In the genomic region with DNA sequence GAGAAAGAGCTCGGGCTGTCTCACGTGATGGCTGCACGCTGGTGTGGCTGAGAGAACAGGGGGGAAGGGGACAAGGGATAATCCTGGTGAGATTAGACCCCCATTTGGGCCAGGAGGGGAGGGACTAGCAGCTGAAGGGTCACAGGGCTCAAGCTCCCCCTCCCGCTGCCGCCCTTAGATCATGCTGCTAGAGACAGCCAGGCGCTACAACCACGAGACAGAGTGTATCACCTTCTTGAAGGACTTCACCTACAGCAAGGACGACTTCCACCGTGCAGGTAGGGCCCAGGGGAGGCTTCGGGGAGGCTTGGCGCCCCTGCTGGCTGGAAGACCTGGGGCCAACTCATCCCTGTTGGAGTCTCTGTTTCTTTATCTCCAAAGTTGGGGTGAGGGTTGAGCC, we compare ENCODE assay signal across 17 cellular contexts. TPM values are rescaled to one million over a fixed set of nuclear protein-coding genes. Genes with fewer than 3 reads are reported as not detected.
A peak's percentile ranks its signal among the peaks of the same experiment; 100 is the strongest.
DNase-seq lines count a peak whose midpoint lies in the region; ATAC-seq and TF ChIP-seq lines count a peak whose summit lies in the region.
"Had no signal": no experiment of that assay in that cellular context is flagged by ENCODE, and none has a peak within 500 bp of the region (broad histone marks: within the 10 kb centered on the region; RNA-seq: fewer than 3 reads in every experiment).

No MANE protein-coding gene starts in this region.

- no peaks in the 10 kb centered on the region for H3K9me3 ChIP-seq in cardiac muscle cell (ENCODE audit: low read depth)
- no peaks in the 10 kb centered on the region for H3K9me3 ChIP-seq in T-helper 17 cell (ENCODE audit: control insufficient read depth, low read length, poor library complexity, severe bottlenecking)
- no peaks in the 10 kb centered on the region for H3K9me3 ChIP-seq in hepatocyte (ENCODE audit: low read depth)
- H3K9me3 ChIP-seq: A549, BE2C had no signal

- peak overlapping the region; percentile 74 for H3K27ac ChIP-seq in cardiac muscle cell
- H3K27ac ChIP-seq in hepatocyte = no peak overlapping the region
- H3K27ac ChIP-seq: A549, C4-2B had no signal

- no peak overlapping the region for H3K4me3 ChIP-seq in cardiac muscle cell
- H3K4me3 ChIP-seq in hepatocyte = no peak overlapping the region
- H3K4me3 ChIP-seq: A549 had no signal

- 96% methylated on average over 10 of the region's 11 CpGs for WGBS in hepatocyte (ENCODE audit: low lambda C conversion rate, missing lambda C conversion rate)

- H3K4me1 Mint-ChIP-seq in T-helper 17 cell = peaks cover 37% of the 10 kb centered on the region
- peaks cover 21% of the 10 kb centered on the region for H3K4me1 Mint-ChIP-seq in nephron
- peaks cover 39 to 44% of the 10 kb centered on the region in 2 donors for H3K4me1 Mint-ChIP-seq in stimulated activated naive B cell treated with anti-CD40 and anti-IgM and Interleukin-4, amounts not matched to agents 10 μg/mL and 1 μg/mL and 100 μg/mL, for 72 hours

- peaks cover 12% of the 10 kb centered on the region for H3K36me3 Mint-ChIP-seq in T-helper 17 cell (ENCODE audit: low read depth)
- H3K36me3 Mint-ChIP-seq in nephron (ENCODE audit: low read depth) = peaks cover 26% of the 10 kb centered on the region
- peaks cover 43 to 53% of the 10 kb centered on the region in 2 donors for H3K36me3 Mint-ChIP-seq in stimulated activated naive B cell treated with anti-CD40 and anti-IgM and Interleukin-4, amounts not matched to agents 10 μg/mL and 1 μg/mL and 100 μg/mL, for 72 hours

- H3K4me1 ChIP-seq in cardiac muscle cell (ENCODE audit: low read depth) (peaks cover 19% of the 10 kb centered on the region), hepatocyte (ENCODE audit: insufficient read depth) (peaks cover under 1% of the 10 kb centered on the region)
- H3K4me1 ChIP-seq: BE2C had no signal

- H3K27me3 ChIP-seq in cardiac muscle cell (no peaks in the 10 kb centered on the region), hepatocyte (no peaks in the 10 kb centered on the region)
- H3K27me3 ChIP-seq: BE2C had no signal

- no peak for ATAC-seq in Right ventricle myocardium inferior
- ATAC-seq in T-helper 17 cell = no peak
- no peak for ATAC-seq in stimulated activated naive B cell treated with anti-CD40 and anti-IgM and Interleukin-4, amounts not matched to agents 10 μg/mL and 1 μg/mL and 100 μg/mL, for 72 hours (replicated peaks)
- ATAC-seq: A549; CD8-positive, alpha-beta T cell; HCT116; HepG2 had no signal

- H3K9me3 Mint-ChIP-seq in nephron = no peaks in the 10 kb centered on the region
- H3K9me3 Mint-ChIP-seq in stimulated activated naive B cell treated with anti-CD40 and anti-IgM and Interleukin-4, amounts not matched to agents 10 μg/mL and 1 μg/mL and 100 μg/mL, for 72 hours = peaks cover 0 to 2% of the 10 kb centered on the region in 2 donors
- H3K9me3 Mint-ChIP-seq: CD8-positive, alpha-beta T cell had no signal

- no peak overlapping the region for H3K4me2 ChIP-seq in hepatocyte
- H3K4me2 ChIP-seq: A549 had no signal

- no peak for DNase-seq in cardiac muscle cell (ENCODE audit: low read depth in 1 of 2, low spot score in 1 of 2)
- DNase-seq in Right ventricle myocardium inferior (ENCODE audit: missing footprints) = no peak
- no peak for DNase-seq in T-helper 17 cell
- no peak for DNase-seq in activated effector memory CD4-positive, alpha-beta T cell treated with Interleukin-2 at 50 U/mL for 16 hours
- no peak for DNase-seq in stimulated activated naive B cell treated with anti-CD40 and anti-IgM and Interleukin-4, amounts not matched to agents 10 μg/mL and 1 μg/mL and 100 μg/mL, for 72 hours
- DNase-seq in hepatocyte (ENCODE audit: low spot score) = no peak
- DNase-seq: BE2C; CD8-positive, alpha-beta T cell; COR-L47; DND-41; GDM1 had no signal

- no peak overlapping the region for H2AFZ ChIP-seq in hepatocyte

- H4K20me1 ChIP-seq in hepatocyte (ENCODE audit: insufficient read depth, poor library complexity, severe bottlenecking) = peaks cover 8% of the 10 kb centered on the region

- TF ChIP-seq CTCF in cardiac muscle cell (IDR thresholded peaks at IDR 0.05; ENCODE audit: low read depth, low read length) (no peak), nephron (IDR thresholded peaks at IDR 0.05; ENCODE audit: unreplicated experiment in 3 of 3) (no peak), hepatocyte (IDR thresholded peaks at IDR 0.05; ENCODE audit: poor library complexity) (no peak)

- peak overlapping the region; percentile 55 for H3K4me3 Mint-ChIP-seq in T-helper 17 cell
- peak overlapping the region in 2 of 3 experiments; percentile 25 to 30 for H3K4me3 Mint-ChIP-seq in nephron
- H3K4me3 Mint-ChIP-seq in stimulated activated naive B cell treated with anti-CD40 and anti-IgM and Interleukin-4, amounts not matched to agents 10 μg/mL and 1 μg/mL and 100 μg/mL, for 72 hours = no peak overlapping the region
- H3K4me3 Mint-ChIP-seq: CD8-positive, alpha-beta T cell had no signal

- no peaks in the 10 kb centered on the region for H3K9me2 ChIP-seq in hepatocyte (replicated peaks; ENCODE audit: insufficient read depth)

- no peaks in the 10 kb centered on the region for H3K79me2 ChIP-seq in hepatocyte

- H3K27me3 Mint-ChIP-seq in T-helper 17 cell = no peaks in the 10 kb centered on the region
- H3K27me3 Mint-ChIP-seq in nephron (ENCODE audit: low read depth) = no peaks in the 10 kb centered on the region
- no peaks in the 10 kb centered on the region for H3K27me3 Mint-ChIP-seq in stimulated activated naive B cell treated with anti-CD40 and anti-IgM and Interleukin-4, amounts not matched to agents 10 μg/mL and 1 μg/mL and 100 μg/mL, for 72 hours

- H3K36me3 ChIP-seq in cardiac muscle cell (peaks cover 10% of the 10 kb centered on the region), hepatocyte (replicated peaks; ENCODE audit: insufficient read depth, low read depth) (no peaks in the 10 kb centered on the region)

- H3K27ac Mint-ChIP-seq in T-helper 17 cell (peak overlapping the region; percentile 24), nephron (peak overlapping the region in 2 of 3 experiments; percentile 25 to 59)
- H3K27ac Mint-ChIP-seq in stimulated activated naive B cell treated with anti-CD40 and anti-IgM and Interleukin-4, amounts not matched to agents 10 μg/mL and 1 μg/mL and 100 μg/mL, for 72 hours = no peak overlapping the region
- H3K27ac Mint-ChIP-seq: CD8-positive, alpha-beta T cell had no signal

- intact Hi-C loops in Right ventricle myocardium inferior (cut with DNase I) = loop anchor here (5.0 kb wide), 2 partner anchors 53 to 423 kb away; a partner anchor contains a TSS

RNA-seq across cellular contexts. Expression of a gene that starts 3.3 kb away (rescaled TPM):
- total RNA-seq in cardiac muscle cell = 58.4 and 60.1 TPM in 2 replicates
- polyA plus RNA-seq in cardiac muscle cell = 58.3 and 62.0 TPM in 2 replicates
- total RNA-seq in Right ventricle myocardium inferior = 69.5 TPM
- 100 to 1,000 TPM; 208 to 276 TPM for total RNA-seq in T-helper 17 cell
- 41.4 and 53.2 TPM in 2 replicates for total RNA-seq in hepatocyte
- polyA plus RNA-seq in hepatocyte = 55.9 and 62.9 TPM in 2 replicates

RNA-seq across cellular contexts. Expression of a gene that starts 4.5 kb away (rescaled TPM):
- total RNA-seq in cardiac muscle cell = 70.7 and 73.8 TPM in 2 replicates
- 62.3 and 74.3 TPM in 2 replicates for polyA plus RNA-seq in cardiac muscle cell
- total RNA-seq in Right ventricle myocardium inferior = 10.8 TPM
- 10 to 100 TPM; 23.5 to 26.6 TPM for total RNA-seq in T-helper 17 cell
- total RNA-seq in hepatocyte = 13.6 and 18.2 TPM in 2 replicates
- 32.6 and 40.4 TPM in 2 replicates for polyA plus RNA-seq in hepatocyte

RNA-seq across cellular contexts. Expression of a gene that starts 14.2 kb away (rescaled TPM):
- total RNA-seq in cardiac muscle cell (0.32 and 3.5 TPM in 2 replicates), Right ventricle myocardium inferior (0.27 TPM), T-helper 17 cell (under 1 TPM; 0.73 to 0.99 TPM), hepatocyte (7.3 and 12.4 TPM in 2 replicates)
- polyA plus RNA-seq in cardiac muscle cell (0.53 and 1.8 TPM in 2 replicates), hepatocyte (2.7 and 12.1 TPM in 2 replicates)
- total RNA-seq: HepG2 had no signal
- polyA plus RNA-seq: HepG2 had no signal

RNA-seq across cellular contexts. Expression of a gene that starts 39.1 kb away (rescaled TPM):
- 0.15 and 0.35 TPM in 2 replicates for total RNA-seq in cardiac muscle cell
- polyA plus RNA-seq in cardiac muscle cell = 0.40 and 1.5 TPM in 2 replicates
- total RNA-seq in Right ventricle myocardium inferior = not detected
- total RNA-seq in T-helper 17 cell = 1 to 10 TPM; 1.9 to 3.0 TPM
- total RNA-seq in hepatocyte = 2.8 TPM in 2 replicates
- 0.63 and 1.7 TPM in 2 replicates for polyA plus RNA-seq in hepatocyte
- polyA plus RNA-seq: AG04450, HepG2 had no signal

RNA-seq across cellular contexts. Expression of a gene that starts 50.4 kb away (rescaled TPM):
- total RNA-seq in cardiac muscle cell = 6.9 and 8.2 TPM in 2 replicates
- polyA plus RNA-seq in cardiac muscle cell = 4.3 and 6.9 TPM in 2 replicates
- 1.7 TPM for total RNA-seq in Right ventricle myocardium inferior
- 1 to 10 TPM; 1.4 to 2.0 TPM for total RNA-seq in T-helper 17 cell
- total RNA-seq in hepatocyte = 0.24 and 0.40 TPM in 2 replicates
- polyA plus RNA-seq in hepatocyte = 1.5 and 1.6 TPM in 2 replicates
- polyA plus RNA-seq: AG04450 had no signal

Comparison
In these comparisons a context has a peak if more than half of its experiments do, and no peak if none do; other contexts are left out.
1. H3K4me3 Mint-ChIP-seq: peak in T-helper 17 cell (single experiment) and nephron (2 of 3); none in stimulated activated naive B cell treated with anti-CD40 and anti-IgM and Interleukin-4, amounts not matched to agents 10 μg/mL and 1 μg/mL and 100 μg/mL, for 72 hours (0 of 2).